ENCODE assay signal across 1 cellular context in genomic region chr15:41957021-41957897, GRCh38.
TF ChIP-seq lines count a peak whose summit lies in the region.

No MANE protein-coding gene starts in this region.

TF ChIP-seq in K562, 482 proteins besides CTCF, POLR2A, EP300 and RAD21 (continued from another document):
- TF ChIP-seq MEF2A (IDR thresholded peaks at IDR 0.05; ENCODE audit: control insufficient read depth, low read depth, low read length) (no peak), U2AF1 (optimal IDR thresholded peaks at IDR 0.05; ENCODE audit: low read depth, low read length) (no peak), ZNF717 (CRISPR knock-in tag; IDR thresholded peaks at IDR 0.05) (no peak), ZNF140 (CRISPR knock-in tag; IDR thresholded peaks at IDR 0.05) (no peak), CREB3L1 (IDR thresholded peaks at IDR 0.05; ENCODE audit: borderline replicate concordance, low read depth) (no peak)
